ENCODE assay signal across 18 cellular contexts in the genomic region with DNA sequence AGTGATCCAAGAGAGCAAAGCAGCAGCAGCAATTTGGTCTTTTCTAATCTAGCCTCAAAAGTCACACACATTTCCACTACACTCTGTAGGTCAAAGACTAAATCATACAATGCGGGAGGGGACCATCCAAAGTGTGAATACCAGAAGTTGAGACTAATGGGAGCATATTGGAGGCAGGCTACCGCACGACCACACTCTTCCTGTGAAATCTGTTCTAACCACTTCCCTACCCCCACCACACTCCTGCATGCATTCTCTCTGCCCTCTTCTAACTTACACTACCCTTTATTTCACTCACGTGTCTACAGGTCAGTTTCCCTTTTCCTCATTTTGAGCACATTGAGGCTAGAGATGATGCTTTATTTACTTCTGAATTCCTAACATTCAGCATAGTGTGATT. TPM values are rescaled to one million over a fixed set of nuclear protein-coding genes. Genes with fewer than 3 reads are reported as not detected.
"Had no signal": no experiment of that assay in that cellular context is flagged by ENCODE, and none has a peak within 500 bp of the region (broad histone marks: within the 10 kb centered on the region; RNA-seq: fewer than 3 reads in every experiment).

No MANE protein-coding gene starts in this region.

- DNase-seq: colonic mucosa; dermis blood vessel endothelial cell; endodermal cell; erythroblast; foreskin keratinocyte; left colon; left ventricle myocardium superior; mesenchymal stem cell; midbrain; right cardiac atrium; stimulated activated CD4-positive, alpha-beta T cell treated with anti-CD3 and anti-CD28 coated beads, Interleukin-2, amount 100 ng/mL, for 48 hours; testis; upper lobe of right lung had no signal

- H3K4me3 ChIP-seq: colonic mucosa, lung, smooth muscle cell, testis, tibial nerve, upper lobe of right lung had no signal

- H3K4me3 Mint-ChIP-seq: endodermal cell; natural killer cell treated with Interleukin-12 subunit alpha and Interleukin-12 subunit beta and Interleukin-15 and Interleukin-18, amount 100 ng/mL, for 72 hours; stimulated activated naive CD8-positive, alpha-beta T cell treated with anti-CD3 and anti-CD28 coated beads, Interleukin-15, Interleukin-2, amounts not matched to agents 100 ng/mL and 50 ng/mL, for 24 hours had no signal

- H3K27ac ChIP-seq: colonic mucosa, foreskin keratinocyte, testis, tibial nerve, upper lobe of right lung had no signal

- H3K4me1 Mint-ChIP-seq: endodermal cell had no signal

- H3K4me2 ChIP-seq: smooth muscle cell had no signal

- H3K4me1 ChIP-seq: colonic mucosa, foreskin keratinocyte, testis, tibial nerve, upper lobe of right lung had no signal

- H3K36me3 ChIP-seq: colonic mucosa, tibial nerve, upper lobe of right lung had no signal

- H3K27me3 ChIP-seq: colonic mucosa, foreskin keratinocyte, testis, tibial nerve, upper lobe of right lung had no signal

- H3K27ac Mint-ChIP-seq: endodermal cell; natural killer cell treated with Interleukin-12 subunit alpha and Interleukin-12 subunit beta and Interleukin-15 and Interleukin-18, amount 100 ng/mL, for 72 hours; stimulated activated naive CD8-positive, alpha-beta T cell treated with anti-CD3 and anti-CD28 coated beads, Interleukin-15, Interleukin-2, amounts not matched to agents 100 ng/mL and 50 ng/mL, for 24 hours had no signal

- ATAC-seq: foreskin keratinocyte, left colon, left ventricle myocardium superior, right cardiac atrium, upper lobe of right lung had no signal

- H3K9me3 Mint-ChIP-seq: endodermal cell; natural killer cell treated with Interleukin-12 subunit alpha and Interleukin-12 subunit beta and Interleukin-15 and Interleukin-18, amount 100 ng/mL, for 72 hours; stimulated activated naive CD8-positive, alpha-beta T cell treated with anti-CD3 and anti-CD28 coated beads, Interleukin-15, Interleukin-2, amounts not matched to agents 100 ng/mL and 50 ng/mL, for 24 hours had no signal

- H3K9me3 ChIP-seq: colonic mucosa, testis, tibial nerve, upper lobe of right lung had no signal

- H3K36me3 Mint-ChIP-seq: natural killer cell treated with Interleukin-12 subunit alpha and Interleukin-12 subunit beta and Interleukin-15 and Interleukin-18, amount 100 ng/mL, for 72 hours had no signal

RNA-seq across cellular contexts. Expression of a gene that starts 23.7 kb away (rescaled TPM):
- total RNA-seq: foreskin keratinocyte; natural killer cell treated with Interleukin-12 subunit alpha and Interleukin-12 subunit beta and Interleukin-15 and Interleukin-18, amount 100 ng/mL, for 72 hours had no signal
